ENCODE assay signal across 9 cellular contexts in genomic region chr12:124125472-124125871, GRCh38.
DNase-seq lines count a peak whose midpoint lies in the region; ATAC-seq and TF ChIP-seq lines count a peak whose summit lies in the region.
"Had no signal": no experiment of that assay in that cellular context is flagged by ENCODE, and none has a peak within 500 bp of the region (broad histone marks: within the 10 kb centered on the region; RNA-seq: fewer than 3 reads in every experiment).

No MANE protein-coding gene starts in this region.

- H3K4me3 ChIP-seq in GM06990 (replicated peaks; ENCODE audit: low read depth, low read length) = no peak overlapping the region
- 0 out of 2 replicates have a peak overlapping the region, but pooled peaks have one; percentile 0 for H3K4me3 ChIP-seq in OCI-LY3 (ENCODE audit: low read length)
- no peak overlapping the region for H3K4me3 ChIP-seq in ovary

- TF ChIP-seq CTCF in GM06990 (IDR thresholded peaks at IDR 0.05; ENCODE audit: insufficient read depth, low read length, poor library complexity, severe bottlenecking) (no peak), OCI-LY3 (IDR thresholded peaks at IDR 0.05; ENCODE audit: low read depth, low read length) (no peak), ovary (IDR thresholded peaks at IDR 0.05) (no peak)

- no peaks in the 10 kb centered on the region; the same call in 1 of the 2 replicates for H3K27me3 ChIP-seq in GM06990 (replicated peaks; ENCODE audit: control insufficient read depth, insufficient read depth, low read length)
- 0 out of 2 replicates have a peak, but pooled peaks cover 2% of the 10 kb centered on the region for H3K27me3 ChIP-seq in OCI-LY3 (ENCODE audit: low read depth, low read length)
- no peaks in the 10 kb centered on the region for H3K27me3 ChIP-seq in ovary

- intact Hi-C loops in ovary (cut with DNase I) = no loop called here

- no peak for TF ChIP-seq EP300 in ovary (IDR thresholded peaks at IDR 0.05)

- no peak overlapping the region for H2AFZ ChIP-seq in OCI-LY3 (ENCODE audit: low read depth, low read length)

- H3K9me3 ChIP-seq in OCI-LY3 (ENCODE audit: insufficient read depth, low read length) (no peaks in the 10 kb centered on the region), ovary (no peaks in the 10 kb centered on the region)

- DNase-seq in GM06990 (ENCODE audit: extremely low read depth, insufficient read length) = peak; percentile 58
- no peak for DNase-seq in ovary
- no peak for DNase-seq in NK-92 treated with Interleukin-12 subunit alpha and Interleukin-12 subunit beta, amount 100 ng/mL, for 24 hours (lab: John Stamatoyannopoulos, UW)
- DNase-seq in stimulated activated CD4-positive, alpha-beta T cell treated with anti-CD3 and anti-CD28 coated beads, Interleukin-4, amount 100 ng/mL, for 1 hour = no peak
- DNase-seq in cerebellum (ENCODE audit: low spot score) = no peak
- DNase-seq: stimulated activated CD4-positive, alpha-beta T cell treated with anti-CD3 and anti-CD28 coated beads, Interleukin-1b, Interleukin-23, amount 100 ng/mL, for 48 hours had no signal

- no peaks in the 10 kb centered on the region for H3K79me2 ChIP-seq in OCI-LY3 (ENCODE audit: low read length)

- TF ChIP-seq POLR2A in ovary (IDR thresholded peaks at IDR 0.05) = no peak

- H3K27ac ChIP-seq in OCI-LY3 (ENCODE audit: low read length) = no peak overlapping the region
- H3K27ac ChIP-seq in ovary = no peak overlapping the region

- H3K4me1 ChIP-seq in OCI-LY3 (ENCODE audit: low read length) (peaks cover 33% of the 10 kb centered on the region), ovary (ENCODE audit: insufficient read depth) (no peaks in the 10 kb centered on the region)

- ATAC-seq in GM19467 (IDR thresholded peaks at IDR 0.05; ENCODE audit: unreplicated experiment) (peak; percentile 71), HG03342 (IDR thresholded peaks at IDR 0.05; ENCODE audit: unreplicated experiment) (peak; percentile 79)

- 66 to 80% (median 79%) methylated on average over 7 of the region's 7 CpGs for WGBS in ovary, 3 donors

- H3K9ac ChIP-seq in OCI-LY3 (ENCODE audit: low read length) = no peak overlapping the region

- H3K36me3 ChIP-seq in GM06990 (ENCODE audit: control insufficient read depth, insufficient read depth, low read length) (no peaks in the 10 kb centered on the region), OCI-LY3 (replicated peaks; ENCODE audit: low read depth, low read length) (no peaks in the 10 kb centered on the region), ovary (no peaks in the 10 kb centered on the region)

- no peaks in the 10 kb centered on the region for H4K20me1 ChIP-seq in OCI-LY3 (ENCODE audit: insufficient read depth, low read length)

- H3K4me2 ChIP-seq in OCI-LY3 (ENCODE audit: low read length) = peak overlapping the region; percentile 25
